In the genomic region with DNA sequence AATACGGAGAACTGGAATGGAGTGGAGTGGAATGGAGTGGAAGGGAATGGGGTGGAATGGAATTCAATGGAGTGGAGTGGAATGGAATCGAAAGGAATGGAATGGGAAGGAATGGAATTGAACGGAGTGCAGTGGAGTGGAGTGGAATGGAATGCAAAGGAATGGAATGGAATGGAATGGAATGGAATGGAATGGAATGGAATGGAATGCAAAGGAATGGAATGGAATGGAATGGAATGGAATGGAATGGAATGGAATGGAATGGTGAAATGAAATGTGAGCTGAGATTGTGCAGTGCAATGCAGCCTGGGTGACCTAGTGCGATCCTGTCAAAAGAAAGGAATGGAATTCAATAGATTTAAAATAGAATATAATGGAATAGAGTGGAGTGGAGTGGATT, we compare ENCODE assay signal across 7 cellular contexts.
DNase-seq lines count a peak whose midpoint lies in the region; ATAC-seq and TF ChIP-seq lines count a peak whose summit lies in the region.
"Not testable (repeated sequence)": the region's sequence is repeated elsewhere in the genome, so short reads cannot be mapped to it uniquely, and the experiment has no call there.

No MANE protein-coding gene starts in this region.

- H3K4me1 ChIP-seq in right lobe of liver = not testable (repeated sequence)

- not testable (repeated sequence) for TF ChIP-seq POLR2A in right lobe of liver (IDR thresholded peaks at IDR 0.05)

- H3K27me3 Mint-ChIP-seq in natural killer cell treated with Interleukin-12 subunit alpha and Interleukin-12 subunit beta and Interleukin-15 and Interleukin-18, amount 100 ng/mL, for 72 hours = not testable (repeated sequence)

- H3K9me3 Mint-ChIP-seq in natural killer cell treated with Interleukin-12 subunit alpha and Interleukin-12 subunit beta and Interleukin-15 and Interleukin-18, amount 100 ng/mL, for 72 hours = not testable (repeated sequence)

- not testable (repeated sequence) for H3K9me3 ChIP-seq in right lobe of liver

- DNase-seq in Right ventricle myocardium superior; right lobe of liver; natural killer cell treated with Interleukin-12 subunit alpha and Interleukin-12 subunit beta and Interleukin-15 and Interleukin-18, amount 100 ng/mL, for 72 hours (ENCODE audit: low spot score); sciatic nerve (ENCODE audit: low spot score): not testable (repeated sequence)

- TF ChIP-seq CTCF in right lobe of liver (IDR thresholded peaks at IDR 0.05) = not testable (repeated sequence)

- H3K27ac ChIP-seq in right lobe of liver = not testable (repeated sequence)

- not testable (repeated sequence) for H3K36me3 Mint-ChIP-seq in natural killer cell treated with Interleukin-12 subunit alpha and Interleukin-12 subunit beta and Interleukin-15 and Interleukin-18, amount 100 ng/mL, for 72 hours

- WGBS in right lobe of liver (ENCODE audit: insufficient coverage, low coverage, low lambda C conversion rate, missing lambda C conversion rate) = 50% methylated on average over 4 of the region's 4 CpGs

- H3K27me3 ChIP-seq in right lobe of liver = not testable (repeated sequence)

- ATAC-seq in GM19467 (IDR thresholded peaks at IDR 0.05; ENCODE audit: unreplicated experiment) (peak; percentile 44), HG03354 (IDR thresholded peaks at IDR 0.05; ENCODE audit: poor library complexity, severe bottlenecking, unreplicated experiment) (peak; percentile 48), esophagus mucosa (peak; percentile 54), Right ventricle myocardium superior (ENCODE audit: poor library complexity) (peak; percentile 31), right lobe of liver (peak in 3 of 4 donors; percentile 14 to 50 (median 48)), sciatic nerve (peak; percentile 50)
- ATAC-seq in natural killer cell treated with Interleukin-12 subunit alpha and Interleukin-12 subunit beta and Interleukin-15 and Interleukin-18, amount 100 ng/mL, for 72 hours = peak; percentile 43 to 51

- H3K4me1 Mint-ChIP-seq in natural killer cell treated with Interleukin-12 subunit alpha and Interleukin-12 subunit beta and Interleukin-15 and Interleukin-18, amount 100 ng/mL, for 72 hours (ENCODE audit: low read depth in 2 of 2) = not testable (repeated sequence)

- H3K36me3 ChIP-seq in right lobe of liver = not testable (repeated sequence)

- H3K27ac Mint-ChIP-seq in natural killer cell treated with Interleukin-12 subunit alpha and Interleukin-12 subunit beta and Interleukin-15 and Interleukin-18, amount 100 ng/mL, for 72 hours = not testable (repeated sequence)

- intact Hi-C loops in Right ventricle myocardium superior (cut with DNase I); right lobe of liver (cut with DNase I); sciatic nerve (cut with DNase I): not testable (repeated sequence)

- H3K4me3 Mint-ChIP-seq in natural killer cell treated with Interleukin-12 subunit alpha and Interleukin-12 subunit beta and Interleukin-15 and Interleukin-18, amount 100 ng/mL, for 72 hours = not testable (repeated sequence)

- not testable (repeated sequence) for H3K4me3 ChIP-seq in right lobe of liver
